Comparison of ENCODE assay signal across 19 cellular contexts in the genomic region with DNA sequence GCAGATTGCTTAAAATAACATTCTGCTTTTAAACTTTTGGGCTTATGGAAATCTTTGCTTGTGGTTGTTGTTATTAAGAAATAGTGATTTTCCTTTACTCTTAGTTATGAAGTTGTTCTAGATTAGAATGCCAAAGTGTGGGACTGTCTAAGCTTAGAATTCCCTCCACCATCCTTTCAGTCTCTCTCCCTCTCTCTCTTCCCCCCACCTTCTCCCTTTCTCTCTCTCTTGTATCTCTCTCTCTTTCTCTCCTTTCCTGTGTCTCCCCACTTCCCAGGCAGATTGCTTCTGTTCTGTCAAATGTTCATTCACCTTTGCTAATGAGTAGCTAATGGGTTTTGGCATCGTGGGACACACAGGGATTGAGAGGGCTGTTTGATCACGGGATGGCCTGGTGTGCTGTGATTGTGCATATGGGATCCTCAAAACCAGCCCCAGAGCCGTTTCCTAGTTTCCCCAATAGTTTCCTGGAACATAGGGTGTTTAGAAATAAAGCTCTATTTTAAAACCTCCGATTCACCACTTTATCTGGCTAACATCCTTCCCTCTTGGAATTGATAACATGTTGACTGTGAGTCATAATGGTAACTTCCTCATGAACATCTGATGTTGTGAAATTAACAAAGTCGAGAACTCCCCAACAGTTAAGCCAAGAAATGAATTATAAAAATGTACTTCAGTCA.
"Had no signal": no experiment of that assay in that cellular context is flagged by ENCODE, and none has a peak within 500 bp of the region (broad histone marks: within the 10 kb centered on the region; RNA-seq: fewer than 3 reads in every experiment).

No MANE protein-coding gene starts in this region.

- FAIRE-seq: islet of Langerhans had no signal

- H3K27me3 Mint-ChIP-seq: activated B cell treated with CpG ODN at 0.5 μM for 24 hours; activated CD4-positive, alpha-beta T cell treated with anti-CD3 and anti-CD28 coated beads, Interleukin-2, amount 10 ng/mL, durations not matched to agents 7 days and 5 days; activated naive CD8-positive, alpha-beta T cell treated with anti-CD3 and anti-CD28 coated beads, Interleukin-2, amount 10 ng/mL, durations not matched to agents 7 days and 5 days; central memory CD8-positive, alpha-beta T cell; stimulated activated naive B cell treated with anti-CD40 and anti-IgM and Interleukin-4, amounts not matched to agents 10 μg/mL and 1 μg/mL and 100 μg/mL, for 72 hours had no signal

- H3K36me3 Mint-ChIP-seq: activated naive CD8-positive, alpha-beta T cell treated with anti-CD3 and anti-CD28 coated beads, Interleukin-2, amount 10 ng/mL, durations not matched to agents 7 days and 5 days; naive thymus-derived CD4-positive, alpha-beta T cell; stimulated activated naive B cell treated with anti-CD40 and anti-IgM and Interleukin-4, amounts not matched to agents 10 μg/mL and 1 μg/mL and 100 μg/mL, for 72 hours had no signal

- H3K36me3 ChIP-seq: brain microvascular endothelial cell, transverse colon had no signal

- H3K9me3 Mint-ChIP-seq: activated naive CD8-positive, alpha-beta T cell treated with anti-CD3 and anti-CD28 coated beads, Interleukin-2, amount 10 ng/mL, durations not matched to agents 7 days and 5 days; stimulated activated naive B cell treated with anti-CD40 and anti-IgM and Interleukin-4, amounts not matched to agents 10 μg/mL and 1 μg/mL and 100 μg/mL, for 72 hours had no signal

- H3K9ac ChIP-seq: parathyroid adenoma had no signal

- H3K9me3 ChIP-seq: mucosa of descending colon, transverse colon had no signal

- H3K27me3 ChIP-seq: brain microvascular endothelial cell, transverse colon had no signal

- H2AFZ ChIP-seq: parathyroid adenoma had no signal

- H3K4me3 ChIP-seq: mucosa of descending colon, transverse colon had no signal

- H3K4me3 Mint-ChIP-seq: activated B cell treated with CpG ODN at 0.5 μM for 24 hours; activated CD4-positive, alpha-beta T cell treated with anti-CD3 and anti-CD28 coated beads, Interleukin-2, amount 10 ng/mL, durations not matched to agents 7 days and 5 days; activated naive CD8-positive, alpha-beta T cell treated with anti-CD3 and anti-CD28 coated beads, Interleukin-2, amount 10 ng/mL, durations not matched to agents 7 days and 5 days; activated T-helper 1 cell treated with anti-CD3 and anti-CD28 coated beads, Interleukin-12 subunit alpha, Interleukin-12 subunit beta, Interleukin-2, Interleukin-4 antibody, amounts not matched to agents 30 ng/mL and 10 ng/mL and 1 ng/mL, durations not matched to agents 14 hours and 24 hours and 36 hours; central memory CD8-positive, alpha-beta T cell; naive thymus-derived CD4-positive, alpha-beta T cell; stimulated activated naive B cell treated with anti-CD40 and anti-IgM and Interleukin-4, amounts not matched to agents 10 μg/mL and 1 μg/mL and 100 μg/mL, for 72 hours; T-helper 1 cell treated with Interleukin-12 subunit alpha and Interleukin-12 subunit beta and Interleukin-4 antibody, amounts not matched to agents 30 μg/mL and 1 μg/mL, for 36 hours had no signal

- H3K27ac Mint-ChIP-seq: activated B cell treated with CpG ODN at 0.5 μM for 24 hours; activated CD4-positive, alpha-beta T cell treated with anti-CD3 and anti-CD28 coated beads, Interleukin-2, amount 10 ng/mL, durations not matched to agents 7 days and 5 days; activated naive CD8-positive, alpha-beta T cell treated with anti-CD3 and anti-CD28 coated beads, Interleukin-2, amount 10 ng/mL, durations not matched to agents 7 days and 5 days; activated T-helper 1 cell treated with anti-CD3 and anti-CD28 coated beads, Interleukin-12 subunit alpha, Interleukin-12 subunit beta, Interleukin-2, Interleukin-4 antibody, amounts not matched to agents 30 ng/mL and 10 ng/mL and 1 ng/mL, durations not matched to agents 14 hours and 24 hours and 36 hours; naive thymus-derived CD4-positive, alpha-beta T cell; stimulated activated naive B cell treated with anti-CD40 and anti-IgM and Interleukin-4, amounts not matched to agents 10 μg/mL and 1 μg/mL and 100 μg/mL, for 72 hours; T-helper 1 cell treated with Interleukin-12 subunit alpha and Interleukin-12 subunit beta and Interleukin-4 antibody, amounts not matched to agents 30 μg/mL and 1 μg/mL, for 36 hours had no signal

- H3K79me2 ChIP-seq: parathyroid adenoma had no signal

- H3K4me1 Mint-ChIP-seq: activated B cell treated with CpG ODN at 0.5 μM for 24 hours; activated CD4-positive, alpha-beta T cell treated with anti-CD3 and anti-CD28 coated beads, Interleukin-2, amount 10 ng/mL, durations not matched to agents 7 days and 5 days; activated naive CD8-positive, alpha-beta T cell treated with anti-CD3 and anti-CD28 coated beads, Interleukin-2, amount 10 ng/mL, durations not matched to agents 7 days and 5 days; central memory CD8-positive, alpha-beta T cell; naive thymus-derived CD4-positive, alpha-beta T cell; stimulated activated naive B cell treated with anti-CD40 and anti-IgM and Interleukin-4, amounts not matched to agents 10 μg/mL and 1 μg/mL and 100 μg/mL, for 72 hours had no signal

- DNase-seq: activated B cell treated with CpG ODN at 0.5 μM for 24 hours; activated CD4-positive, alpha-beta T cell treated with anti-CD3 and anti-CD28 coated beads, Interleukin-2, amount 10 ng/mL, durations not matched to agents 7 days and 5 days; activated naive CD8-positive, alpha-beta T cell treated with anti-CD3 and anti-CD28 coated beads, Interleukin-2, amount 10 ng/mL, durations not matched to agents 7 days and 5 days; brain microvascular endothelial cell; effector memory CD4-positive, alpha-beta T cell; foreskin melanocyte; left colon; mammary epithelial cell; mucosa of descending colon; naive thymus-derived CD4-positive, alpha-beta T cell; stimulated activated CD4-positive, alpha-beta T cell treated with anti-CD3 and anti-CD28 coated beads, Interleukin-15, amount 100 ng/mL, for 24 hours; stimulated activated CD4-positive, alpha-beta T cell treated with anti-CD3 and anti-CD28 coated beads, Interleukin-4, amount 100 ng/mL, for 1 hour; stimulated activated naive B cell treated with anti-CD40 and anti-IgM and Interleukin-4, amounts not matched to agents 10 μg/mL and 1 μg/mL and 100 μg/mL, for 72 hours; transverse colon had no signal

- ATAC-seq: left colon; mucosa of descending colon; naive thymus-derived CD4-positive, alpha-beta T cell; stimulated activated naive B cell treated with anti-CD40 and anti-IgM and Interleukin-4, amounts not matched to agents 10 μg/mL and 1 μg/mL and 100 μg/mL, for 72 hours had no signal

- H3K27ac ChIP-seq: brain microvascular endothelial cell, parathyroid adenoma, transverse colon had no signal

- H3K4me1 ChIP-seq: parathyroid adenoma, transverse colon had no signal
